In genomic region chr2:71804251-71804650, GRCh38 we compare ENCODE assay signal across 1 cellular context.
TF ChIP-seq lines count a peak whose summit lies in the region.

No MANE protein-coding gene starts in this region.

TF ChIP-seq in HCT116, 20 proteins besides CTCF, POLR2A, EP300 and RAD21 (continued from another document):
- TF ChIP-seq, protein P1, sequence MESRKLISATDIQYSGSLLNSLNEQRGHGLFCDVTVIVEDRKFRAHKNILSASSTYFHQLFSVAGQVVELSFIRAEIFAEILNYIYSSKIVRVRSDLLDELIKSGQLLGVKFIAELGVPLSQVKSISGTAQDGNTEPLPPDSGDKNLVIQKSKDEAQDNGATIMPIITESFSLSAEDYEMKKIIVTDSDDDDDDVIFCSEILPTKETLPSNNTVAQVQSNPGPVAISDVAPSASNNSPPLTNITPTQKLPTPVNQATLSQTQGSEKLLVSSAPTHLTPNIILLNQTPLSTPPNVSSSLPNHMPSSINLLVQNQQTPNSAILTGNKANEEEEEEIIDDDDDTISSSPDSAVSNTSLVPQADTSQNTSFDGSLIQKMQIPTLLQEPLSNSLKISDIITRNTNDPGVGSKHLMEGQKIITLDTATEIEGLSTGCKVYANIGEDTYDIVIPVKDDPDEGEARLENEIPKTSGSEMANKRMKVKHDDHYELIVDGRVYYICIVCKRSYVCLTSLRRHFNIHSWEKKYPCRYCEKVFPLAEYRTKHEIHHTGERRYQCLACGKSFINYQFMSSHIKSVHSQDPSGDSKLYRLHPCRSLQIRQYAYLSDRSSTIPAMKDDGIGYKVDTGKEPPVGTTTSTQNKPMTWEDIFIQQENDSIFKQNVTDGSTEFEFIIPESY (IDR thresholded peaks at IDR 0.05; ENCODE audit: extremely low read depth, insufficient replicate concordance, low read length): no peak
- TF ChIP-seq, protein P2, sequence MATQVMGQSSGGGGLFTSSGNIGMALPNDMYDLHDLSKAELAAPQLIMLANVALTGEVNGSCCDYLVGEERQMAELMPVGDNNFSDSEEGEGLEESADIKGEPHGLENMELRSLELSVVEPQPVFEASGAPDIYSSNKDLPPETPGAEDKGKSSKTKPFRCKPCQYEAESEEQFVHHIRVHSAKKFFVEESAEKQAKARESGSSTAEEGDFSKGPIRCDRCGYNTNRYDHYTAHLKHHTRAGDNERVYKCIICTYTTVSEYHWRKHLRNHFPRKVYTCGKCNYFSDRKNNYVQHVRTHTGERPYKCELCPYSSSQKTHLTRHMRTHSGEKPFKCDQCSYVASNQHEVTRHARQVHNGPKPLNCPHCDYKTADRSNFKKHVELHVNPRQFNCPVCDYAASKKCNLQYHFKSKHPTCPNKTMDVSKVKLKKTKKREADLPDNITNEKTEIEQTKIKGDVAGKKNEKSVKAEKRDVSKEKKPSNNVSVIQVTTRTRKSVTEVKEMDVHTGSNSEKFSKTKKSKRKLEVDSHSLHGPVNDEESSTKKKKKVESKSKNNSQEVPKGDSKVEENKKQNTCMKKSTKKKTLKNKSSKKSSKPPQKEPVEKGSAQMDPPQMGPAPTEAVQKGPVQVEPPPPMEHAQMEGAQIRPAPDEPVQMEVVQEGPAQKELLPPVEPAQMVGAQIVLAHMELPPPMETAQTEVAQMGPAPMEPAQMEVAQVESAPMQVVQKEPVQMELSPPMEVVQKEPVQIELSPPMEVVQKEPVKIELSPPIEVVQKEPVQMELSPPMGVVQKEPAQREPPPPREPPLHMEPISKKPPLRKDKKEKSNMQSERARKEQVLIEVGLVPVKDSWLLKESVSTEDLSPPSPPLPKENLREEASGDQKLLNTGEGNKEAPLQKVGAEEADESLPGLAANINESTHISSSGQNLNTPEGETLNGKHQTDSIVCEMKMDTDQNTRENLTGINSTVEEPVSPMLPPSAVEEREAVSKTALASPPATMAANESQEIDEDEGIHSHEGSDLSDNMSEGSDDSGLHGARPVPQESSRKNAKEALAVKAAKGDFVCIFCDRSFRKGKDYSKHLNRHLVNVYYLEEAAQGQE (IDR thresholded peaks at IDR 0.05; ENCODE audit: low read depth): no peak
- TF ChIP-seq EZH2phosphoT487 (IDR thresholded peaks at IDR 0.05; ENCODE audit: borderline replicate concordance) (no peak), TCF7L2 (IDR thresholded peaks at IDR 0.05; ENCODE audit: borderline replicate concordance, extremely low read depth, insufficient read depth, insufficient read length) (no peak), SRF (IDR thresholded peaks at IDR 0.05; ENCODE audit: low read depth) (no peak), ZFX (IDR thresholded peaks at IDR 0.05) (no peak), YY1 (IDR thresholded peaks at IDR 0.05; ENCODE audit: extremely low read depth, insufficient replicate concordance, low read depth, low read length) (no peak), ELF1 (IDR thresholded peaks at IDR 0.05; ENCODE audit: borderline replicate concordance, low read depth) (no peak), SIN3A (IDR thresholded peaks at IDR 0.05; ENCODE audit: low read depth) (no peak), JUND (IDR thresholded peaks at IDR 0.05) (no peak), FOSL1 (IDR thresholded peaks at IDR 0.05; ENCODE audit: low read depth) (no peak), CEBPB (IDR thresholded peaks at IDR 0.05; ENCODE audit: low read depth) (no peak), EZH2 (IDR thresholded peaks at IDR 0.05) (no peak)
- TF ChIP-seq, protein P3, sequence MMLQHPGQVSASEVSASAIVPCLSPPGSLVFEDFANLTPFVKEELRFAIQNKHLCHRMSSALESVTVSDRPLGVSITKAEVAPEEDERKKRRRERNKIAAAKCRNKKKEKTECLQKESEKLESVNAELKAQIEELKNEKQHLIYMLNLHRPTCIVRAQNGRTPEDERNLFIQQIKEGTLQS (IDR thresholded peaks at IDR 0.05): no peak
